12 cellular contexts compared by ENCODE assay signal in the genomic region with DNA sequence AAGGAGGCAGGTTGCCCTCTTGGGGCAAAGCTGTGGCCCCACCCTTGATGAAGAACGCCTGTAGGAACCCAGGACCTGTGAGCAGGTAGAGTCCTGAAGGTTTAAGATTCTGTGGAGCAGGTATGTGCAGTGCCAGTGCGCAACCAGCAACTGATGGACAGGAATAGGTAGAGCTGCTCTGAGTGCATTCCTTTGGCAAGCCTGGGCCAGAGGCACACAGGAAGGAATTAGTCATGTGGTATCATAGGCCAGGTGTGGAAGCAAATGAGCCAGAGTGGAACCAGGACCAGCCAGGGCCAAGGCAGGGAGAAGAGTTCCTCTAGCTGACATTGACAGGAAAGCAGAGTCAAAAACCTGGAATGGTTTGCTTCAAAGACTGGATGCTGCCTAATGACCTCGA. TPM values are rescaled to one million over a fixed set of nuclear protein-coding genes. Genes with fewer than 3 reads are reported as not detected.
DNase-seq lines count a peak whose midpoint lies in the region; ATAC-seq, FAIRE-seq and TF ChIP-seq lines count a peak whose summit lies in the region.
"Had no signal": no experiment of that assay in that cellular context is flagged by ENCODE, and none has a peak within 500 bp of the region (broad histone marks: within the 10 kb centered on the region; RNA-seq: fewer than 3 reads in every experiment).

No MANE protein-coding gene starts in this region.

- H3K4me1 ChIP-seq in mammary epithelial cell (ENCODE audit: insufficient read depth, low read length) (peaks cover 35% of the 10 kb centered on the region), osteoblast (ENCODE audit: insufficient read depth, low read length) (peaks cover 14% of the 10 kb centered on the region), mucosa of descending colon (ENCODE audit: low read depth) (no peaks in the 10 kb centered on the region)

- TF ChIP-seq POLR2A in H54 (IDR thresholded peaks at IDR 0.05; ENCODE audit: low read depth, low read length) = no peak

- dilution Hi-C loops in mammary epithelial cell (cut with HindIII; ENCODE audit: low sequenced_read_pairs) = loop anchor here (5.0 kb wide), 1 partner anchor 63 kb away; no protein-coding TSS in a partner anchor

- BruUV-seq in mammary epithelial cell (replicated peaks; lab: Mats Ljungman, UMichigan) = no TSS peak

- peak overlapping the region in 1 of 3 experiments; percentile 2 for H3K4me3 ChIP-seq in mammary epithelial cell (replicated peaks in 1 of 3; ENCODE audit: insufficient read depth in 1 of 3, low read depth in 2 of 3, low read length in 3 of 3)
- H3K4me3 ChIP-seq in osteoblast (ENCODE audit: insufficient read depth, low read length) = no peak overlapping the region
- no peak overlapping the region for H3K4me3 ChIP-seq in mucosa of descending colon

- peak overlapping the region; percentile 60 for H3K27ac ChIP-seq in mammary epithelial cell (ENCODE audit: insufficient read depth, low read depth, low read length)
- no peak overlapping the region for H3K27ac ChIP-seq in osteoblast (ENCODE audit: low read depth, low read length)
- H3K27ac ChIP-seq: coronary artery had no signal

- CTCF ChIA-PET in mammary epithelial cell (lab: Charles Lee; ENCODE audit: low non-redundant PET) = no interaction called here

- H2AFZ ChIP-seq in mammary epithelial cell (ENCODE audit: low read depth, low read length) (peak overlapping the region; percentile 98), osteoblast (ENCODE audit: low read length) (no peak overlapping the region)

- no peaks in the 10 kb centered on the region for H3K27me3 ChIP-seq in mammary epithelial cell (ENCODE audit: insufficient read depth, low read length)
- no peaks in the 10 kb centered on the region for H3K27me3 ChIP-seq in osteoblast (ENCODE audit: insufficient read depth, low read length)

- FAIRE-seq in H54 (lab: Jason Lieb, UNC) = no peak

- WGBS in mammary epithelial cell (ENCODE audit: low coverage, missing lambda C conversion rate) = 21% methylated on average over 3 of the region's 3 CpGs

- in situ Hi-C loops in mammary epithelial cell (cut with MboI; ENCODE audit: low sequenced_read_pairs in 2 of 2) = no loop called here

- H3K4me2 ChIP-seq in mammary epithelial cell (ENCODE audit: insufficient read depth, low read depth, low read length) = peak overlapping the region; percentile 92
- peak overlapping the region; percentile 84 for H3K4me2 ChIP-seq in osteoblast (ENCODE audit: insufficient read depth, low read length)

- peak; percentile 2 for DNase-seq in EH (ENCODE audit: low read depth)
- DNase-seq in M059J (ENCODE audit: low read depth) = peak; percentile 49
- peak; percentile 97 for DNase-seq in mammary epithelial cell
- no peak for DNase-seq in osteoblast (ENCODE audit: insufficient read length, low spot score, missing footprints)
- DNase-seq in HCEC 1CT = no peak
- DNase-seq in H54 (ENCODE audit: insufficient read length, low spot score) = no peak
- DNase-seq in mucosa of descending colon = no peak
- DNase-seq: GDM1, NCI-H2171 treated with DMSO at 0.1 percent for 48 hours had no signal

- H4K20me1 ChIP-seq in mammary epithelial cell (ENCODE audit: insufficient read depth, low read length) = no peaks in the 10 kb centered on the region
- H4K20me1 ChIP-seq in osteoblast (ENCODE audit: insufficient read depth, low read length) = no peaks in the 10 kb centered on the region

- H3K79me2 ChIP-seq in mammary epithelial cell (ENCODE audit: insufficient read depth, low read length) (peaks cover 46% of the 10 kb centered on the region), osteoblast (ENCODE audit: insufficient read depth, low read length) (peaks cover 2% of the 10 kb centered on the region)

- ATAC-seq in mucosa of descending colon = no peak

- H3K9ac ChIP-seq in mammary epithelial cell (ENCODE audit: insufficient read depth, low read length) = peak overlapping the region; percentile 3

- peaks cover 7% of the 10 kb centered on the region for H3K36me3 ChIP-seq in mammary epithelial cell (ENCODE audit: insufficient read depth, low read length)
- no peaks in the 10 kb centered on the region for H3K36me3 ChIP-seq in osteoblast (ENCODE audit: insufficient read depth, low read length)
- H3K36me3 ChIP-seq in mucosa of descending colon (ENCODE audit: low read depth) = no peaks in the 10 kb centered on the region

- TF ChIP-seq CTCF in mammary epithelial cell (conservative IDR thresholded peaks at IDR 0.05 in 1 of 2, IDR thresholded peaks at IDR 0.05 in 1 of 2; ENCODE audit: extremely low read depth in 1 of 2, insufficient read depth in 1 of 2, low read depth in 1 of 2, low read length in 2 of 2) (peak in 1 of 2 donors; percentile 5), osteoblast (IDR thresholded peaks at IDR 0.05; ENCODE audit: extremely low read depth, low read depth, low read length) (no peak), mucosa of descending colon (IDR thresholded peaks at IDR 0.05) (no peak)

- intact Hi-C loops in mammary epithelial cell (cut with micrococcal nuclease) = loop anchor here (1.0 to 2.0 kb wide), 2 partner anchors 28 to 84 kb away; no protein-coding TSS in a partner anchor
- intact Hi-C loops in mucosa of descending colon (cut with DNase I, micrococcal nuclease) = no loop called here

- H3K9me3 ChIP-seq in mammary epithelial cell (replicated peaks; ENCODE audit: insufficient read depth, low read length) = no peaks in the 10 kb centered on the region
- H3K9me3 ChIP-seq in osteoblast (ENCODE audit: low read depth, low read length) = no peaks in the 10 kb centered on the region
- no peaks in the 10 kb centered on the region for H3K9me3 ChIP-seq in mucosa of descending colon

RNA-seq across cellular contexts. Expression of a gene that starts 1.4 kb away (rescaled TPM):
- total RNA-seq in M059J (2014; rRNA removed; shearing (Covaris generic)) = 11.4 and 11.7 TPM in 2 replicates
- total RNA-seq in mammary epithelial cell (1 to 10 TPM in 1 of 2 donors, under 1 TPM in 1; 0.71 to 1.2 TPM), osteoblast (2.9 and 4.0 TPM in 2 replicates), mucosa of descending colon (1 to 10 TPM in 1 of 3 donors, under 1 TPM in 2; 0.75 to 1.7 (median 0.84) TPM)
- polyA plus RNA-seq in mammary epithelial cell = 3.6 TPM
- polyA minus RNA-seq in mammary epithelial cell = 10.1 TPM

RNA-seq across cellular contexts. Expression of a gene that starts 39.1 kb away (rescaled TPM):
- not detected in 2 replicates for total RNA-seq in M059J (2014; rRNA removed; shearing (Covaris generic))
- total RNA-seq in mammary epithelial cell = not detected
- polyA plus RNA-seq in mammary epithelial cell = 0.26 TPM
- polyA minus RNA-seq in mammary epithelial cell = not detected
- total RNA-seq in osteoblast = 0.72 TPM in 1 of 2 replicates, not detected in the other
- total RNA-seq in mucosa of descending colon = not detected
- total RNA-seq: HT1080, mucosa of gallbladder had no signal

Comparison
In these comparisons a context has a peak if more than half of its experiments do, and no peak if none do; other contexts are left out.
1. DNase-seq: peak in EH (single experiment), M059J (single experiment) and mammary epithelial cell (single experiment); none in osteoblast (single experiment), HCEC 1CT (single experiment), H54 (single experiment) and mucosa of descending colon (0 of 3).